ENCODE assay signal across 8 cellular contexts in the genomic region with DNA sequence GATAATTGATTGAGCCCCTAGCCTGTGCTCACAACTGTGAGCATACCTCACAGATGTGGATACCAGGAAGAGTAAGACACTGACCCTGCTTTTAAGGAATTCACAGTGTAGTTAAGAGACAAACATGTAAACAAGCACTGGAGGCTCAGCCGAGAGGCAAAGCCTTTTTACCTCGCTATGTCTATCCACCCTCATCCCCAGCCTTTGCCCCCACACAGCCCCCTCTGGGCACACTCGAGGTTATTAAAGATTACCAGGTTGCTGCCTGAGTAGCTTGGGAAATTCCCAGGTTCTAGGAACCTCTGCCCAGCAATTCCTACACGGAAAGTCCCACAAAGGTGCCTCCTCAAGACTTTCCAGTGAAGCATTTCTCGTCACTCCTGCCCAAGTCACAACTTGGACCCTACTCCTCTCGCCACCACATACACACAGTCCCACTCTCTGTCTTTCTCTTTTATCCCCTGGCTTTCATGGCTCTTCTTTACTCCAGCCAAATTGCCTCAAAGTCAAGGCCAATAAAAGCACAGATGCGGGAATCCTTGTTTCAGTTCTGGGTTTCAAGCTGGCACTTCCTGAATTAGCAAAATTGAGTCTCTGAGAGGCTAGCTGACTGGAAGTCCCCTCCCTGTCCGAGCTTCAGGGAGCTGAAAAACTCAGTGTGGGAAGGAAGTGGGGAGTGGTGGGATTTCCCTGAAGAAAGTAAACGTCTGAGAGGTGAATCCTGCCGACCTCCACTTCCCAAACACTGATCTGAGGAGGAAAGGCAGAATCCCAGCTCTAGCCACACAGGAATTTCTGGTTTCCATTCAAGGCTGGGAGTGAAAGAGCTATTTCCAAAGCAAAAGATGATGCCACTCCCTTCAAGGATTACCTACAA. TPM values are rescaled to one million over a fixed set of nuclear protein-coding genes. Genes with fewer than 3 reads are reported as not detected.
DNase-seq lines count a peak whose midpoint lies in the region; ATAC-seq and TF ChIP-seq lines count a peak whose summit lies in the region.

No MANE protein-coding gene starts in this region.

- no peaks in the 10 kb centered on the region for H3K27me3 ChIP-seq in colonic mucosa

- peaks cover 46 to 100% (median 88%) of the 10 kb centered on the region in 3 donors for H3K36me3 Mint-ChIP-seq in naive thymus-derived CD8-positive, alpha-beta T cell

- H3K4me1 Mint-ChIP-seq in naive thymus-derived CD8-positive, alpha-beta T cell: peaks cover 76 to 100% (median 98%) of the 10 kb centered on the region in 4 donors

- POLR2A ChIA-PET in naive thymus-derived CD8-positive, alpha-beta T cell (lab: Charles Lee): interaction anchor here (1.8 to 20.0 kb wide), 6 partner anchors 5 to 58 kb away, joined by 5 to 1200 read pairs (median 121); partner anchors contain the start of genes CEPT1, CHI3L2, DENND2D and DRAM2

- H3K27ac Mint-ChIP-seq in naive thymus-derived CD8-positive, alpha-beta T cell: peak overlapping the region; percentile 78 to 99 (median 96)

- H3K27ac ChIP-seq in KOPT-K1 (ENCODE audit: low read depth, low read length, poor library complexity, severe bottlenecking): peak overlapping the region; percentile 99
- H3K27ac ChIP-seq in colonic mucosa: peak overlapping the region; percentile 68

- peak overlapping the region; percentile 56 to 100 (median 98) for H3K4me3 Mint-ChIP-seq in naive thymus-derived CD8-positive, alpha-beta T cell

- H3K9me3 Mint-ChIP-seq in naive thymus-derived CD8-positive, alpha-beta T cell: no peaks in the 10 kb centered on the region

- intact Hi-C loops in colonic mucosa (cut with DNase I): no loop called here
- intact Hi-C loops in posterior vena cava (cut with DNase I): no loop called here

- no peak for TF ChIP-seq CTCF in colonic mucosa (IDR thresholded peaks at IDR 0.05)

- no peak overlapping the region for H3K4me3 ChIP-seq in colonic mucosa

- ATAC-seq in naive thymus-derived CD8-positive, alpha-beta T cell: peak in 1 of 2 donors; percentile 39
- no peak for ATAC-seq in GM19467 (IDR thresholded peaks at IDR 0.05; ENCODE audit: unreplicated experiment)

- no peaks in the 10 kb centered on the region for H3K27me3 Mint-ChIP-seq in naive thymus-derived CD8-positive, alpha-beta T cell

- DNase-seq in EH (ENCODE audit: low read depth) (peak; percentile 50), colonic mucosa (no peak), posterior vena cava (ENCODE audit: low spot score) (no peak), NCI-H2081 treated with DMSO at 0.1 percent for 48 hours (lab: John Stamatoyannopoulos, UW) (no peak), NCI-H2107 (lab: John Stamatoyannopoulos, UW) (no peak)
- DNase-seq in naive thymus-derived CD8-positive, alpha-beta T cell: no peak

- H3K9ac ChIP-seq in colonic mucosa (ENCODE audit: low read depth in 2 of 2, low read length in 2 of 2): peak overlapping the region in 1 of 2 donors; percentile 28

- H3K36me3 ChIP-seq in KOPT-K1 (ENCODE audit: insufficient read depth, low read length) (peaks cover 100% of the 10 kb centered on the region), colonic mucosa (no peaks in the 10 kb centered on the region)

- peaks cover 5% of the 10 kb centered on the region for H3K4me1 ChIP-seq in colonic mucosa

- H3K9me3 ChIP-seq in KOPT-K1 (ENCODE audit: insufficient read depth, low read length, poor library complexity, severe bottlenecking) (no peaks in the 10 kb centered on the region), colonic mucosa (no peaks in the 10 kb centered on the region)

RNA-seq across cellular contexts. Expression of gene DENND2D, which starts 7.6 kb away (rescaled TPM):
- total RNA-seq in colonic mucosa (10 to 100 TPM; 51.0 to 65.2 TPM), posterior vena cava (10 to 100 TPM; 10.5 to 15.7 TPM)
- 100 to 1,000 TPM; 274 to 289 TPM for total RNA-seq in naive thymus-derived CD8-positive, alpha-beta T cell
- 100 to 1,000 TPM; 161 to 395 (median 225) TPM for polyA plus RNA-seq in naive thymus-derived CD8-positive, alpha-beta T cell

RNA-seq across cellular contexts. Expression of gene CHI3L2, which starts 34.6 kb away (rescaled TPM):
- total RNA-seq in colonic mucosa (under 1 TPM; 0.49 to 0.53 TPM), posterior vena cava (10 to 100 TPM in 1 of 2 donors, 1 to 10 TPM in 1; 7.9 to 23.4 TPM)
- 1 to 10 TPM; 5.7 to 6.5 TPM for total RNA-seq in naive thymus-derived CD8-positive, alpha-beta T cell
- polyA plus RNA-seq in naive thymus-derived CD8-positive, alpha-beta T cell: 10 to 100 TPM; 45.4 to 69.0 (median 48.6) TPM

RNA-seq across cellular contexts. Expression of gene CEPT1, which starts 52.9 kb away (rescaled TPM):
- total RNA-seq in colonic mucosa (10 to 100 TPM; 35.7 to 38.7 TPM), posterior vena cava (10 to 100 TPM; 23.5 to 29.2 TPM)
- total RNA-seq in naive thymus-derived CD8-positive, alpha-beta T cell: 10 to 100 TPM; 55.9 to 59.9 TPM
- 10 to 100 TPM; 18.0 to 28.6 (median 27.2) TPM for polyA plus RNA-seq in naive thymus-derived CD8-positive, alpha-beta T cell

RNA-seq across cellular contexts. Expression of gene DRAM2, which starts 53.0 kb away (rescaled TPM):
- total RNA-seq in colonic mucosa: 10 to 100 TPM; 35.8 to 88.8 TPM
- 10 to 100 TPM; 50.5 to 51.3 TPM for total RNA-seq in naive thymus-derived CD8-positive, alpha-beta T cell
- polyA plus RNA-seq in naive thymus-derived CD8-positive, alpha-beta T cell: 10 to 100 TPM; 84.3 to 95.3 (median 91.2) TPM
- total RNA-seq in posterior vena cava: 10 to 100 TPM; 24.9 to 25.7 TPM

Comparison
In these comparisons a context has a peak if more than half of its experiments do, and no peak if none do; other contexts are left out.
1. RNA of gene DENND2D, which starts 7.6 kb away (total RNA-seq): 274 to 289 TPM in naive thymus-derived CD8-positive, alpha-beta T cell; 51.0 to 65.2 TPM in colonic mucosa and 10.5 to 15.7 TPM in posterior vena cava; every median in the first group is over 4 times any median in the second.
2. RNA of gene CHI3L2, which starts 34.6 kb away (total RNA-seq): 7.9 to 23.4 TPM in posterior vena cava and 5.7 to 6.5 TPM in naive thymus-derived CD8-positive, alpha-beta T cell; 0.49 to 0.53 TPM in colonic mucosa; every median in the first group is over 4 times any median in the second.